1 cellular context compared by ENCODE assay signal in the genomic region with DNA sequence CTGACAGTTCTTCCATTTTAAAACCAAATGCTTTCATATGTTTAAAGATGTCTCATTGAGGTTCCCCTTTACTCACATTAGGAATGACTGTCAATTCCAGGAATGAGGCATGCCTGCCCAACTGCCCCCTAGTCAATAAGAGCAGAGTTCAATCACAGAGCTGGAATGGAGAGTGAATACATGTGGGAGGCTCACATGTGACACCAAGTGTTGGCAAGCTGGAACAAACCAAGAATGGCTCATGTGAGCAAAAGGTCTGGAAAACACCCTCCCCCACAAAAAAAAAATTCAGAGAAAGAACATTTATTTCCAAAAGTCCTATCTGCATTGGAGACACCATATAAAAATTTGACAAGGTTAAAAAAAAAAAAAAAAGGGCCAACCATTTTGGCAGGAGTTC.
A peak's percentile ranks its signal among the peaks of the same experiment; 100 is the strongest.
TF ChIP-seq lines count a peak whose summit lies in the region.

No MANE protein-coding gene starts in this region.

TF ChIP-seq in H1, 55 proteins besides CTCF, POLR2A, EP300 and RAD21:
- TF ChIP-seq TEAD4 (IDR thresholded peaks at IDR 0.05; ENCODE audit: low read depth, low read length) (no peak), MAX (IDR thresholded peaks at IDR 0.05) (peak; percentile 33; the same call in 1 of the 2 replicates), SIN3A (conservative IDR thresholded peaks at IDR 0.05 in 1 of 2, IDR thresholded peaks at IDR 0.05 in 1 of 2; ENCODE audit: low read depth in 1 of 2, low read length in 2 of 2) (0 out of 4 replicates have a peak, but pooled peaks of 1 of the 2 experiments have one; percentile 35), BRCA1 (IDR thresholded peaks at IDR 0.05; ENCODE audit: low read depth, low read length) (no peak), NRF1 (IDR thresholded peaks at IDR 0.05; ENCODE audit: low read depth, low read length) (no peak), RXRA (IDR thresholded peaks at IDR 0.05; ENCODE audit: insufficient read depth, low read depth, low read length) (no peak)
TF ChIP-seq in H1: peak in this region for 2.
